Comparison of ENCODE assay signal across 19 cellular contexts in genomic region chr10:132671171-132672154, GRCh38.
A peak's percentile ranks its signal among the peaks of the same experiment; 100 is the strongest.
DNase-seq lines count a peak whose midpoint lies in the region; ATAC-seq and TF ChIP-seq lines count a peak whose summit lies in the region.
"Had no signal": no experiment of that assay in that cellular context is flagged by ENCODE, and none has a peak within 500 bp of the region (broad histone marks: within the 10 kb centered on the region; RNA-seq: fewer than 3 reads in every experiment).

No MANE protein-coding gene starts in this region.

- H3K4me2 ChIP-seq in GM23338 (no peak overlapping the region), Karpas-422 (ENCODE audit: low read depth, low read length, poor library complexity, severe bottlenecking) (no peak overlapping the region), neuronal stem cell (ENCODE audit: insufficient read depth, low read length, poor library complexity, severe bottlenecking) (no peak overlapping the region)

- H3K9me3 ChIP-seq in Karpas-422 (ENCODE audit: low read length) (no peaks in the 10 kb centered on the region), neuronal stem cell (replicated peaks in 1 of 2; ENCODE audit: control insufficient read depth in 2 of 2, insufficient read depth in 1 of 2, low read depth in 1 of 2, low read length in 2 of 2) (no peaks in the 10 kb centered on the region)
- H3K9me3 ChIP-seq: ascending aorta, gastrocnemius medialis had no signal

- H3K36me3 ChIP-seq in GM23338 (ENCODE audit: insufficient read depth) (no peaks in the 10 kb centered on the region), Karpas-422 (ENCODE audit: insufficient read depth, low read length) (no peaks in the 10 kb centered on the region), neuronal stem cell (replicated peaks in 1 of 2; ENCODE audit: control insufficient read depth in 2 of 2, insufficient read depth in 2 of 2, low read length in 2 of 2) (no peaks in the 10 kb centered on the region)
- H3K36me3 ChIP-seq: ascending aorta, gastrocnemius medialis had no signal

- ATAC-seq in GM23338 (peak; percentile 56), Right ventricle myocardium superior (ENCODE audit: poor library complexity) (peak; percentile 82)
- ATAC-seq: gastrocnemius medialis; naive thymus-derived CD8-positive, alpha-beta T cell; stimulated activated naive CD8-positive, alpha-beta T cell treated with anti-CD3 and anti-CD28 coated beads, Interleukin-15, amount 100 ng/mL, for 72 hours had no signal

- H3K36me3 Mint-ChIP-seq in GM23338 (ENCODE audit: low read depth): no peaks in the 10 kb centered on the region; the same call in 2 of the 3 replicates

- no peaks in the 10 kb centered on the region for H3K4me1 Mint-ChIP-seq in GM23338

- H3K23ac ChIP-seq in neuronal stem cell (ENCODE audit: low read depth, low read length, poor library complexity): peak overlapping the region; percentile 48

- H3K27me3 Mint-ChIP-seq in GM23338 (ENCODE audit: insufficient read depth, low read depth, poor library complexity): no peaks in the 10 kb centered on the region
- H3K27me3 Mint-ChIP-seq: naive thymus-derived CD8-positive, alpha-beta T cell; stimulated activated naive CD8-positive, alpha-beta T cell treated with anti-CD3 and anti-CD28 coated beads, Interleukin-15, amount 100 ng/mL, for 72 hours had no signal

- H3K14ac ChIP-seq in neuronal stem cell (ENCODE audit: low read length): no peak overlapping the region

- H4K8ac ChIP-seq in neuronal stem cell (ENCODE audit: low read depth, low read length): no peak overlapping the region

- H2BK12ac ChIP-seq in neuronal stem cell (ENCODE audit: low read length): no peak overlapping the region

- H2BK5ac ChIP-seq in neuronal stem cell (ENCODE audit: low read length): no peak overlapping the region

- H2AFZ ChIP-seq in GM23338 (no peak overlapping the region), Karpas-422 (ENCODE audit: low read length) (no peak overlapping the region), neuronal stem cell (ENCODE audit: low read length) (no peak overlapping the region)

- H3K9ac ChIP-seq in Karpas-422 (ENCODE audit: low read length) (no peak overlapping the region), neuronal stem cell (ENCODE audit: low read depth, low read length, poor library complexity) (no peak overlapping the region)

- H3K27me3 ChIP-seq in GM23338 (ENCODE audit: insufficient read depth) (no peaks in the 10 kb centered on the region), Karpas-422 (ENCODE audit: low read length) (no peaks in the 10 kb centered on the region), neuronal stem cell (ENCODE audit: control insufficient read depth in 3 of 3, insufficient read depth in 3 of 3, low read depth in 1 of 3, low read length in 3 of 3) (no peaks in the 10 kb centered on the region)
- H3K27me3 ChIP-seq: ascending aorta, gastrocnemius medialis had no signal

- H3K9me2 ChIP-seq in GM23338 (ENCODE audit: insufficient read depth) (no peaks in the 10 kb centered on the region; the same call in 1 of the 2 replicates), Karpas-422 (replicated peaks; ENCODE audit: insufficient read depth, low read length) (no peaks in the 10 kb centered on the region)

- H3K4me3 Mint-ChIP-seq in GM23338: no peak overlapping the region
- H3K4me3 Mint-ChIP-seq: naive thymus-derived CD8-positive, alpha-beta T cell; stimulated activated naive CD8-positive, alpha-beta T cell treated with anti-CD3 and anti-CD28 coated beads, Interleukin-15, amount 100 ng/mL, for 72 hours; T-helper 1 cell treated with Interleukin-12 subunit alpha and Interleukin-12 subunit beta and Interleukin-4 antibody, amounts not matched to agents 30 μg/mL and 1 μg/mL, for 36 hours had no signal

- H4K91ac ChIP-seq in neuronal stem cell (ENCODE audit: low read depth, low read length, poor library complexity): no peak overlapping the region

- H2AK5ac ChIP-seq in neuronal stem cell (ENCODE audit: low read depth, low read length): no peak overlapping the region

- DNase-seq in GM23338 (ENCODE audit: low spot score) (peak; percentile 19), Karpas-422 (peak; percentile 48), Right ventricle myocardium superior (peak; percentile 54), neuronal stem cell (ENCODE audit: low spot score) (no peak), DMS79 (lab: John Stamatoyannopoulos, UW) (no peak), SIG-M5 treated with dmso at 0.1 percent for 504 hours (lab: John Stamatoyannopoulos, UW; ENCODE audit: unreplicated experiment) (no peak), DMS114 treated with DMSO at 0.1 percent for 48 hours (lab: John Stamatoyannopoulos, UW; ENCODE audit: unreplicated experiment) (no peak), T1000 (lab: John Stamatoyannopoulos, UW) (no peak)
- DNase-seq: activated naive CD4-positive, alpha-beta T cell treated with Interleukin-2 at 50 U/mL for 16 hours; EL; gastrocnemius medialis; mammary epithelial cell; MV-4-11; NCI-H2029; SHP77; stimulated activated naive CD8-positive, alpha-beta T cell treated with anti-CD3 and anti-CD28 coated beads, Interleukin-15, amount 100 ng/mL, for 72 hours had no signal

- H2BK15ac ChIP-seq in neuronal stem cell (ENCODE audit: low read length): no peak overlapping the region

- no peak overlapping the region for H2BK120ac ChIP-seq in neuronal stem cell (ENCODE audit: low read depth, low read length)

- no peak for TF ChIP-seq CTCF in GM23338 (conservative IDR thresholded peaks at IDR 0.05; ENCODE audit: low read depth in 2 of 2)

- H3K27ac Mint-ChIP-seq in GM23338: no peak overlapping the region
- H3K27ac Mint-ChIP-seq: T-helper 1 cell treated with Interleukin-12 subunit alpha and Interleukin-12 subunit beta and Interleukin-4 antibody, amounts not matched to agents 30 μg/mL and 1 μg/mL, for 36 hours had no signal

- no peaks in the 10 kb centered on the region for H4K20me1 ChIP-seq in GM23338 (replicated peaks; ENCODE audit: insufficient read depth)
- peaks cover 18% of the 10 kb centered on the region; the same call in 1 of the 2 replicates for H4K20me1 ChIP-seq in Karpas-422 (ENCODE audit: insufficient read depth, low read depth, low read length)

- no peaks in the 10 kb centered on the region for H3F3A ChIP-seq in GM23338 (replicated peaks; ENCODE audit: low read depth)

- H3K4me1 ChIP-seq in GM23338 (ENCODE audit: insufficient read depth) (no peaks in the 10 kb centered on the region), Karpas-422 (ENCODE audit: low read length) (no peaks in the 10 kb centered on the region; the same call in 1 of the 2 replicates), neuronal stem cell (ENCODE audit: control insufficient read depth in 2 of 2, insufficient read depth in 1 of 2, low read depth in 1 of 2, low read length in 2 of 2) (peaks cover 5 to 8% of the 10 kb centered on the region in 2 donors)
- H3K4me1 ChIP-seq: ascending aorta, gastrocnemius medialis had no signal

- H3K79me1 ChIP-seq in neuronal stem cell (ENCODE audit: low read depth, low read length): peaks cover 2% of the 10 kb centered on the region

- H3K27ac ChIP-seq in GM23338 (ENCODE audit: low read depth) (no peak overlapping the region), Karpas-422 (ENCODE audit: low read length) (no peak overlapping the region), neuronal stem cell (replicated peaks; ENCODE audit: low read length) (no peak overlapping the region)
- H3K27ac ChIP-seq: ascending aorta, gastrocnemius medialis had no signal

- H3K18ac ChIP-seq in neuronal stem cell (ENCODE audit: low read length): no peak overlapping the region

- H3K9me3 Mint-ChIP-seq in GM23338: no peaks in the 10 kb centered on the region
- H3K9me3 Mint-ChIP-seq: naive thymus-derived CD8-positive, alpha-beta T cell; stimulated activated naive CD8-positive, alpha-beta T cell treated with anti-CD3 and anti-CD28 coated beads, Interleukin-15, amount 100 ng/mL, for 72 hours; T-helper 1 cell treated with Interleukin-12 subunit alpha and Interleukin-12 subunit beta and Interleukin-4 antibody, amounts not matched to agents 30 μg/mL and 1 μg/mL, for 36 hours had no signal

- no peak overlapping the region for H3K4ac ChIP-seq in neuronal stem cell (ENCODE audit: low read length)

- H3K4me3 ChIP-seq in GM23338 (no peak overlapping the region), Karpas-422 (ENCODE audit: low read length) (no peak overlapping the region), neuronal stem cell (ENCODE audit: low read length in 2 of 2) (no peak overlapping the region)
- H3K4me3 ChIP-seq: ascending aorta, gastrocnemius medialis had no signal

- intact Hi-C loops in Right ventricle myocardium superior (cut with DNase I): no loop called here

- H3K79me2 ChIP-seq in GM23338 (replicated peaks; ENCODE audit: insufficient read depth): no peaks in the 10 kb centered on the region
- no peaks in the 10 kb centered on the region for H3K79me2 ChIP-seq in Karpas-422 (ENCODE audit: low read length)

- no CpG with 5 or more reads among the region's 25 CpGs for WGBS in neuronal stem cell (ENCODE audit: extremely low coverage in 2 of 2, insufficient read length in 2 of 2, insufficient replicate concordance in 1 of 2), 2 donors

TF ChIP-seq in GM23338, 12 proteins besides CTCF, POLR2A, EP300 and RAD21 (continues in another document):
- no peak for TF ChIP-seq STAT1 (IDR thresholded peaks at IDR 0.05; ENCODE audit: unreplicated experiment)
- no peak for TF ChIP-seq JUNB (IDR thresholded peaks at IDR 0.05; ENCODE audit: unreplicated experiment)
- TF ChIP-seq ZNF331 (CRISPR knock-in tag; IDR thresholded peaks at IDR 0.05; ENCODE audit: low read depth): no peak
- TF ChIP-seq EZH2 (IDR thresholded peaks at IDR 0.05; ENCODE audit: low read depth, unreplicated experiment): no peak

Comparison
In these comparisons a context has a peak if more than half of its experiments do, and no peak if none do; other contexts are left out.
1. DNase-seq: peak in GM23338 (single experiment), Karpas-422 (single experiment) and Right ventricle myocardium superior (single experiment); none in neuronal stem cell (single experiment), DMS79 (single experiment), SIG-M5 treated with dmso at 0.1 percent for 504 hours (single experiment), DMS114 treated with DMSO at 0.1 percent for 48 hours (single experiment) and T1000 (single experiment).